20 cellular contexts compared by ENCODE assay signal in genomic region chr2:152607793-152608300, GRCh38.
"Had no signal": no experiment of that assay in that cellular context is flagged by ENCODE, and none has a peak within 500 bp of the region (broad histone marks: within the 10 kb centered on the region; RNA-seq: fewer than 3 reads in every experiment).

No MANE protein-coding gene starts in this region.

- ATAC-seq: foreskin keratinocyte; natural killer cell; pancreas; sciatic nerve; stimulated activated memory B cell treated with anti-CD40 and anti-IgM and Interleukin-4, amounts not matched to agents 10 μg/mL and 1 μg/mL and 100 μg/mL, for 72 hours; stimulated activated naive CD8-positive, alpha-beta T cell treated with anti-CD3 and anti-CD28 coated beads, Interleukin-15, Interleukin-2, amounts not matched to agents 100 U/mL and 50 U/mL, for 24 hours had no signal

- H3K4me1 ChIP-seq: colonic mucosa, foreskin keratinocyte, pancreas had no signal

- DNase-seq: central memory CD4-positive, alpha-beta T cell; colonic mucosa; effector memory CD4-positive, alpha-beta T cell; foreskin keratinocyte; hypothalamus; immature natural killer cell; islet precursor cell; kidney glomerular epithelial cell; natural killer cell; occipital lobe; pancreas; stimulated activated CD4-positive, alpha-beta T cell treated with anti-CD3 and anti-CD28 coated beads, Interleukin-2, amount 100 ng/mL, for 24 hours; stimulated activated CD4-positive, alpha-beta T cell treated with anti-CD3 and anti-CD28 coated beads, Interleukin-4, amount 100 ng/mL, for 24 hours; stimulated activated naive CD8-positive, alpha-beta T cell treated with anti-CD3 and anti-CD28 coated beads, Interleukin-15, Interleukin-2, amounts not matched to agents 100 U/mL and 50 U/mL, for 24 hours; thyroid gland had no signal

- H3K9me3 ChIP-seq: colonic mucosa, esophagus muscularis mucosa, pancreas, thyroid gland had no signal

- H3K27me3 ChIP-seq: colonic mucosa, esophagus muscularis mucosa, foreskin keratinocyte, pancreas, thyroid gland had no signal

- H3K4me3 ChIP-seq: colonic mucosa, esophagus muscularis mucosa, lung, pancreas, thyroid gland had no signal

- FAIRE-seq: endothelial cell of umbilical vein, pancreas had no signal

- H3K27ac ChIP-seq: colonic mucosa, esophagus muscularis mucosa, foreskin keratinocyte, pancreas, thyroid gland had no signal

- H3K36me3 ChIP-seq: colonic mucosa, pancreas, thyroid gland had no signal
